ENCODE assay signal across 1 cellular context in the genomic region with DNA sequence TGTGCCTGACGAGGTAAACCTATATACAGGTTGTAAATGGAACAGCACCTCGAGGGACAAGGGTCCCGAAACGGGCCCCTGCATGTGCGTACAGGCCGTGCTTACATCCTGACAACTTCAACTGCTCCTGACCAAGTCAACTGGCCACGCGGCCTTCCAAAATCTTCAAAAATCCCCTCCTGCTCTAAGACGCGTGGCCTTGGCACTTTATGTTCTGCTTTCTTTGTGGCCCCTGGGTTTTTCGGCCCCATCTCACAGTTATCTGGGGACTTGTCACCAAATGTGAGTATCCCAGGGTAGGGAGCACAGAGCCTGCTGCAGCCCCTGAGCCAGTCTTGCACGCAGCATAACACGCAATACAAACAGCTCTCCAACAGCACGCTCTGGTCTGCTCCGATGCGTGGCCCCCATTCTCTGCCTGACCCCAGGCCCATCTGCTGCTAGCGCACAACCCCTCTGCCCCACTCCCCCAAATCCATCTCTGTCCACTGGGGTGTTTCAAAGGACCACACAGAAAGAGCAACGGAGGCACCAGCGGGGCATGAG.
TF ChIP-seq lines count a peak whose summit lies in the region.

No MANE protein-coding gene starts in this region.

TF ChIP-seq in HEK293, 187 proteins besides CTCF, POLR2A, EP300 and RAD21 (continued from another document):
- TF ChIP-seq, protein P1, sequence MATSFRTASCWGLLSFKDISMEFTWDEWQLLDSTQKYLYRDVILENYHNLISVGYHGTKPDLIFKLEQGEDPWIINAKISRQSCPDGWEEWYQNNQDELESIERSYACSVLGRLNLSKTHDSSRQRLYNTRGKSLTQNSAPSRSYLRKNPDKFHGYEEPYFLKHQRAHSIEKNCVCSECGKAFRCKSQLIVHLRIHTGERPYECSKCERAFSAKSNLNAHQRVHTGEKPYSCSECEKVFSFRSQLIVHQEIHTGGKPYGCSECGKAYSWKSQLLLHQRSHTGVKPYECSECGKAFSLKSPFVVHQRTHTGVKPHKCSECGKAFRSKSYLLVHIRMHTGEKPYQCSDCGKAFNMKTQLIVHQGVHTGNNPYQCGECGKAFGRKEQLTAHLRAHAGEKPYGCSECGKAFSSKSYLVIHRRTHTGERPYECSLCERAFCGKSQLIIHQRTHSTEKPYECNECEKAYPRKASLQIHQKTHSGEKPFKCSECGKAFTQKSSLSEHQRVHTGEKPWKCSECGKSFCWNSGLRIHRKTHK (tag by site-specific recombination; IDR thresholded peaks at IDR 0.05): no peak
- TF ChIP-seq ZBTB21 (tag by site-specific recombination; IDR thresholded peaks at IDR 0.05) (no peak), ZNF555 (tag by site-specific recombination; conservative IDR thresholded peaks at IDR 0.05) (no peak)
